Comparison of ENCODE assay signal across 21 cellular contexts in genomic region chr1:165069829-165070228, GRCh38.
DNase-seq lines count a peak whose midpoint lies in the region; ATAC-seq lines count a peak whose summit lies in the region.
"Had no signal": no experiment of that assay in that cellular context is flagged by ENCODE, and none has a peak within 500 bp of the region (broad histone marks: within the 10 kb centered on the region; RNA-seq: fewer than 3 reads in every experiment).

No MANE protein-coding gene starts in this region.

- DNase-seq in Ammon's horn (ENCODE audit: low spot score) (peak; percentile 88), NCI-H1092 treated with DMSO at 0.1 percent for 48 hours (lab: John Stamatoyannopoulos, UW) (peak; percentile 42), SHP77 treated with DMSO at 0.1 percent for 48 hours (lab: John Stamatoyannopoulos, UW) (peak; percentile 79), left colon (peak; percentile 23 to 40), T1000 (lab: John Stamatoyannopoulos, UW) (no peak), Kasumi-1 (lab: John Stamatoyannopoulos, UW) (no peak)
- no peak for DNase-seq in activated T-cell treated with anti-CD3 and anti-CD28 coated beads, Interleukin-2, amount 50 U/mL, for 4 hours
- DNase-seq in effector CD4-positive, alpha-beta T cell: no peak
- DNase-seq: activated CD4-positive, alpha-beta T cell treated with anti-CD3 and anti-CD28 coated beads, Interleukin-2, amount 10 ng/mL, durations not matched to agents 24 days and 14 days; activated effector memory CD4-positive, alpha-beta T cell treated with Interleukin-2 at 50 U/mL for 16 hours; brain microvascular endothelial cell; mammary epithelial cell; MM.1S; naive thymus-derived CD4-positive, alpha-beta T cell; NCI-H187 treated with DMSO at 0.1 percent for 48 hours; NCI-H526; ovary; T-cell; testis had no signal

- intact Hi-C loops in left colon (cut with DNase I, micrococcal nuclease): loop anchor here in 1 of 2 donors (10.0 kb wide), 1 partner anchor 1535 kb away; no protein-coding TSS in a partner anchor

- no peaks in the 10 kb centered on the region for H3K9me3 Mint-ChIP-seq in activated T-cell treated with anti-CD3 and anti-CD28 coated beads, Interleukin-2, amount 50 U/mL, for 4 hours
- H3K9me3 Mint-ChIP-seq: activated CD4-positive, alpha-beta T cell treated with anti-CD3 and anti-CD28 coated beads, Interleukin-2, amount 10 ng/mL, durations not matched to agents 24 days and 14 days; T-cell had no signal

- H3K4me3 Mint-ChIP-seq in activated T-cell treated with anti-CD3 and anti-CD28 coated beads, Interleukin-2, amount 50 U/mL, for 4 hours: no peak overlapping the region
- H3K4me3 Mint-ChIP-seq: activated CD4-positive, alpha-beta T cell treated with anti-CD3 and anti-CD28 coated beads, Interleukin-2, amount 10 ng/mL, durations not matched to agents 24 days and 14 days; naive thymus-derived CD4-positive, alpha-beta T cell; T-cell had no signal

- no peaks in the 10 kb centered on the region for H3K27me3 Mint-ChIP-seq in activated T-cell treated with anti-CD3 and anti-CD28 coated beads, Interleukin-2, amount 50 U/mL, for 4 hours (ENCODE audit: low read depth)
- H3K27me3 Mint-ChIP-seq: activated CD4-positive, alpha-beta T cell treated with anti-CD3 and anti-CD28 coated beads, Interleukin-2, amount 10 ng/mL, durations not matched to agents 24 days and 14 days had no signal

- ATAC-seq in left colon: peak; percentile 94
- no peak for ATAC-seq in activated T-cell treated with anti-CD3 and anti-CD28 coated beads, Interleukin-2, amount 50 U/mL, for 4 hours
- ATAC-seq: naive thymus-derived CD4-positive, alpha-beta T cell; Right ventricle myocardium inferior; sciatic nerve; T-cell had no signal

- H3K36me3 Mint-ChIP-seq in activated T-cell treated with anti-CD3 and anti-CD28 coated beads, Interleukin-2, amount 50 U/mL, for 4 hours (ENCODE audit: insufficient read depth): no peaks in the 10 kb centered on the region
- H3K36me3 Mint-ChIP-seq: naive thymus-derived CD4-positive, alpha-beta T cell; T-cell had no signal

- H3K4me1 Mint-ChIP-seq in activated T-cell treated with anti-CD3 and anti-CD28 coated beads, Interleukin-2, amount 50 U/mL, for 4 hours (ENCODE audit: low read depth): no peaks in the 10 kb centered on the region
- H3K4me1 Mint-ChIP-seq: activated CD4-positive, alpha-beta T cell treated with anti-CD3 and anti-CD28 coated beads, Interleukin-2, amount 10 ng/mL, durations not matched to agents 24 days and 14 days; naive thymus-derived CD4-positive, alpha-beta T cell; T-cell had no signal

Comparison
In these comparisons a context has a peak if more than half of its experiments do, and no peak if none do; other contexts are left out.
1. DNase-seq: peak in Ammon's horn (single experiment), NCI-H1092 treated with DMSO at 0.1 percent for 48 hours (single experiment), SHP77 treated with DMSO at 0.1 percent for 48 hours (single experiment) and left colon (2 of 2); none in activated T-cell treated with anti-CD3 and anti-CD28 coated beads, Interleukin-2, amount 50 U/mL, for 4 hours (single experiment), T1000 (single experiment), effector CD4-positive, alpha-beta T cell (single experiment) and Kasumi-1 (0 of 2).